In genomic region chr3:100621251-100621650, GRCh38 we compare ENCODE assay signal across 34 cellular contexts. TPM values are rescaled to one million over a fixed set of nuclear protein-coding genes. Genes with fewer than 3 reads are reported as not detected.
"Had no signal": no experiment of that assay in that cellular context is flagged by ENCODE, and none has a peak within 500 bp of the region (broad histone marks: within the 10 kb centered on the region; RNA-seq: fewer than 3 reads in every experiment).

No MANE protein-coding gene starts in this region.

- H3K4me2 ChIP-seq: smooth muscle cell had no signal

- DNase-seq: naive thymus-derived CD8-positive, alpha-beta T cell; nephron progenitor cell; occipital lobe; ovary; posterior cingulate gyrus; psoas muscle; right cardiac atrium; spleen; stimulated activated CD4-positive, alpha-beta T cell treated with anti-CD3 and anti-CD28 coated beads, Interleukin-12 subunit alpha, Interleukin-12 subunit beta, amount 100 ng/mL, for 4 hours; stimulated activated CD4-positive, alpha-beta T cell treated with anti-CD3 and anti-CD28 coated beads, Interleukin-1b, Interleukin-23, amount 100 ng/mL, for 48 hours; stimulated activated CD4-positive, alpha-beta T cell treated with anti-CD3 and anti-CD28 coated beads, Interleukin-4, amount 100 ng/mL, for 1 hour; stimulated activated CD4-positive, alpha-beta T cell treated with anti-CD3 and anti-CD28 coated beads, Interleukin-4, amount 100 ng/mL, for 4 hours; stimulated activated CD8-positive, alpha-beta memory T cell treated with anti-CD3 and anti-CD28 coated beads, Interleukin-4, amount 100 ng/mL, for 48 hours; stimulated activated naive CD4-positive, alpha-beta T cell; stimulated activated naive CD8-positive, alpha-beta T cell treated with anti-CD3 and anti-CD28 coated beads, Interleukin-15, amount 100 ng/mL, for 72 hours; stimulated activated naive CD8-positive, alpha-beta T cell treated with anti-CD3 and anti-CD28 coated beads, Interleukin-15, Interleukin-2, amounts not matched to agents 100 U/mL and 50 U/mL, for 24 hours; substantia nigra; testis; tibial artery; transverse colon; upper lobe of right lung; uterus had no signal

- ATAC-seq: naive thymus-derived CD8-positive, alpha-beta T cell; natural killer cell treated with Interleukin-12 subunit alpha and Interleukin-12 subunit beta and Interleukin-15 and Interleukin-18, amount 100 ng/mL, for 72 hours; psoas muscle; right cardiac atrium; sciatic nerve; stimulated activated memory B cell treated with anti-CD40 and anti-IgM and Interleukin-4, amounts not matched to agents 10 μg/mL and 1 μg/mL and 100 μg/mL, for 72 hours; stimulated activated naive CD8-positive, alpha-beta T cell treated with anti-CD3 and anti-CD28 coated beads, Interleukin-15, amount 100 ng/mL, for 72 hours; stimulated activated naive CD8-positive, alpha-beta T cell treated with anti-CD3 and anti-CD28 coated beads, Interleukin-15, Interleukin-2, amounts not matched to agents 100 U/mL and 50 U/mL, for 24 hours; upper lobe of right lung had no signal

- H3K4me3 ChIP-seq: ovary, psoas muscle, skin epidermis, smooth muscle cell, spleen, suprapubic skin, testis, tibial artery, transverse colon, upper lobe of right lung, uterus had no signal

- H3K9ac ChIP-seq: parathyroid adenoma had no signal

- H3K36me3 Mint-ChIP-seq: stimulated activated memory B cell treated with anti-CD40 and anti-IgM and Interleukin-4, amounts not matched to agents 10 μg/mL and 1 μg/mL and 100 μg/mL, for 72 hours; type B pancreatic cell had no signal

- H3K36me3 ChIP-seq: ovary, spleen, suprapubic skin, tibial artery, transverse colon, upper lobe of right lung, uterus had no signal

- H3K9me3 Mint-ChIP-seq: natural killer cell treated with Interleukin-12 subunit alpha and Interleukin-12 subunit beta and Interleukin-15 and Interleukin-18, amount 100 ng/mL, for 72 hours had no signal

- H3K27ac ChIP-seq: ovary, parathyroid adenoma, psoas muscle, skin epidermis, spleen, suprapubic skin, testis, tibial artery, transverse colon, upper lobe of right lung, uterus had no signal

- H3K79me2 ChIP-seq: parathyroid adenoma had no signal

- H3K4me1 ChIP-seq: parathyroid adenoma, psoas muscle, spleen, suprapubic skin, testis, upper lobe of right lung, uterus had no signal

- H3K9me3 ChIP-seq: ovary, testis, transverse colon, upper lobe of right lung, uterus had no signal

- H3K4me1 Mint-ChIP-seq: naive thymus-derived CD8-positive, alpha-beta T cell; nephron progenitor cell; neural crest cell; stimulated activated memory B cell treated with anti-CD40 and anti-IgM and Interleukin-4, amounts not matched to agents 10 μg/mL and 1 μg/mL and 100 μg/mL, for 72 hours; stimulated activated naive CD8-positive, alpha-beta T cell treated with anti-CD3 and anti-CD28 coated beads, Interleukin-15, amount 100 ng/mL, for 72 hours had no signal

- H3K4me3 Mint-ChIP-seq: naive thymus-derived CD8-positive, alpha-beta T cell; natural killer cell treated with Interleukin-12 subunit alpha and Interleukin-12 subunit beta and Interleukin-15 and Interleukin-18, amount 100 ng/mL, for 72 hours; nephron progenitor cell; neural crest cell; stimulated activated memory B cell treated with anti-CD40 and anti-IgM and Interleukin-4, amounts not matched to agents 10 μg/mL and 1 μg/mL and 100 μg/mL, for 72 hours; stimulated activated naive CD8-positive, alpha-beta T cell treated with anti-CD3 and anti-CD28 coated beads, Interleukin-15, amount 100 ng/mL, for 72 hours; type B pancreatic cell had no signal

- H2AFZ ChIP-seq: parathyroid adenoma had no signal

- H3K27me3 ChIP-seq: ovary, spleen, suprapubic skin, testis, tibial artery, transverse colon, upper lobe of right lung, uterus had no signal

- H3K27ac Mint-ChIP-seq: naive thymus-derived CD8-positive, alpha-beta T cell; natural killer cell treated with Interleukin-12 subunit alpha and Interleukin-12 subunit beta and Interleukin-15 and Interleukin-18, amount 100 ng/mL, for 72 hours; nephron progenitor cell; progenitor cell of endocrine pancreas; stimulated activated memory B cell treated with anti-CD40 and anti-IgM and Interleukin-4, amounts not matched to agents 10 μg/mL and 1 μg/mL and 100 μg/mL, for 72 hours; stimulated activated naive CD8-positive, alpha-beta T cell treated with anti-CD3 and anti-CD28 coated beads, Interleukin-15, amount 100 ng/mL, for 72 hours; type B pancreatic cell had no signal

- H3K27me3 Mint-ChIP-seq: progenitor cell of endocrine pancreas had no signal

RNA-seq across cellular contexts. Expression of gene ADGRG7, which starts 11.8 kb away (rescaled TPM):
- total RNA-seq: naive thymus-derived CD8-positive, alpha-beta T cell; natural killer cell treated with Interleukin-12 subunit alpha and Interleukin-12 subunit beta and Interleukin-15 and Interleukin-18, amount 100 ng/mL, for 72 hours; neural crest cell; occipital lobe; osteoblast; ovary; right cardiac atrium; sciatic nerve; spleen; upper lobe of right lung had no signal
- polyA plus RNA-seq: naive thymus-derived CD8-positive, alpha-beta T cell; ovary; right cardiac atrium; smooth muscle cell; spleen; urinary bladder had no signal
